11 cellular contexts compared by ENCODE assay signal in genomic region chr5:149765932-149766331, GRCh38. TPM values are rescaled to one million over a fixed set of nuclear protein-coding genes. Genes with fewer than 3 reads are reported as not detected.
DNase-seq lines count a peak whose midpoint lies in the region; ATAC-seq, FAIRE-seq and TF ChIP-seq lines count a peak whose summit lies in the region.
"Had no signal": no experiment of that assay in that cellular context is flagged by ENCODE, and none has a peak within 500 bp of the region (broad histone marks: within the 10 kb centered on the region; RNA-seq: fewer than 3 reads in every experiment).

No MANE protein-coding gene starts in this region.

- no peak overlapping the region for H3K4me3 Mint-ChIP-seq in neural progenitor cell

- no peak overlapping the region for H3K4me3 ChIP-seq in GM12864 (ENCODE audit: low read depth, low read length)
- H3K4me3 ChIP-seq in GM12878: no peak overlapping the region
- H3K4me3 ChIP-seq in neural progenitor cell: no peak overlapping the region
- H3K4me3 ChIP-seq: coronary artery, tibial artery had no signal

- no peak for TF ChIP-seq POLR2A in GM12878 (IDR thresholded peaks at IDR 0.05; ENCODE audit: low read depth, low read length)

- peaks cover 0 to 11% of the 10 kb centered on the region in 2 experiments; a peak in 2 of 4 replicates for H3K36me3 ChIP-seq in GM12878 (ENCODE audit: control insufficient read depth in 2 of 2, insufficient read depth in 2 of 2, low read length in 1 of 2)
- H3K36me3 ChIP-seq in neural progenitor cell: no peaks in the 10 kb centered on the region
- H3K36me3 ChIP-seq: neutrophil had no signal

- H3K36me3 Mint-ChIP-seq in neural progenitor cell: no peaks in the 10 kb centered on the region

- SMC1A ChIA-PET in GM12878 (lab: Charles Lee; ENCODE audit: uncharacterized antibody, unreplicated experiment): interaction anchor here (1.2 to 3.9 kb wide), 3 partner anchors 8 to 98 kb away, joined by 3 to 16 read pairs (median 10); no protein-coding TSS in a partner anchor

- no TSS peak for BruUV-seq in GM12878 (replicated peaks; lab: Mats Ljungman, UMichigan)

- TF ChIP-seq CTCF in GM12864 (IDR thresholded peaks at IDR 0.05; ENCODE audit: low read depth, low read length, missing control alignments) (peak; percentile 30), LNCAP (IDR thresholded peaks at IDR 0.05) (peak; percentile 56; the same call in 1 of the 2 replicates), GM12878 (IDR thresholded peaks at IDR 0.05 in 2 of 3, conservative IDR thresholded peaks at IDR 0.05 in 1 of 3; ENCODE audit: control insufficient read depth in 2 of 3, extremely low read depth in 1 of 3, insufficient read depth in 1 of 3, low read depth in 3 of 3, low read length in 3 of 3) (peak; percentile 6 to 52 (median 18); a peak in 3 of 6 replicates), neural progenitor cell (IDR thresholded peaks at IDR 0.05) (peak; percentile 48)

- H3K27ac ChIP-seq in GM12878 (ENCODE audit: control insufficient read depth, insufficient read depth) (no peak overlapping the region), neural progenitor cell (no peak overlapping the region)
- H3K27ac ChIP-seq: coronary artery, neutrophil, tibial artery had no signal

- H3K4me1 ChIP-seq in GM12878 (ENCODE audit: control insufficient read depth, insufficient read depth, low read length) (peaks cover 4% of the 10 kb centered on the region; the same call in 1 of the 2 replicates), neural progenitor cell (no peaks in the 10 kb centered on the region)
- H3K4me1 ChIP-seq: tibial artery had no signal

- peaks cover 11% of the 10 kb centered on the region for H3K9me3 Mint-ChIP-seq in neural progenitor cell

- RAD21 ChIA-PET in GM12878 (lab: Charles Lee; ENCODE audit: unreplicated experiment): interaction anchor here (1.4 kb wide), 1 partner anchor 10 kb away, joined by 6 read pairs; no protein-coding TSS in a partner anchor

- DNase-seq in GM12864 (ENCODE audit: low read depth) (no peak), GM12878 (ENCODE audit: low read depth, low spot score) (no peak), neural progenitor cell (ENCODE audit: low spot score) (no peak)
- DNase-seq: activated T-cell treated with anti-CD3 and anti-CD28 coated beads, Interleukin-2, amount 50 U/mL, for 1 hour had no signal

- intact Hi-C loops in GM12878 (cut with micrococcal nuclease; ENCODE audit: unreplicated experiment): no loop called here

- H3K9ac ChIP-seq in GM12878 (ENCODE audit: control insufficient read depth, insufficient read depth, low read length) (no peak overlapping the region), neural progenitor cell (no peak overlapping the region)

- no peak overlapping the region for H3K4me2 ChIP-seq in GM12878 (ENCODE audit: control insufficient read depth, insufficient read depth)
- H3K4me2 ChIP-seq in neural progenitor cell: no peak overlapping the region

- no peak overlapping the region for H3K27ac Mint-ChIP-seq in neural progenitor cell

- peaks cover 4% of the 10 kb centered on the region; the same call in 2 of the 3 replicates for H3K9me3 ChIP-seq in GM12878 (replicated peaks; ENCODE audit: control insufficient read depth, insufficient read depth, low read length)
- no peaks in the 10 kb centered on the region for H3K9me3 ChIP-seq in neural progenitor cell (ENCODE audit: low read depth)
- H3K9me3 ChIP-seq: neutrophil, tibial artery had no signal

- no peaks in the 10 kb centered on the region for H3F3A ChIP-seq in neural progenitor cell (ENCODE audit: low read depth)

- ATAC-seq in GM12878 (no peak), GM19395 (IDR thresholded peaks at IDR 0.05; ENCODE audit: unreplicated experiment) (no peak), GM19452 (IDR thresholded peaks at IDR 0.05; ENCODE audit: unreplicated experiment) (no peak), HG02884 (IDR thresholded peaks at IDR 0.05; ENCODE audit: unreplicated experiment) (no peak)

- no peak for TF ChIP-seq EP300 in GM12878 (IDR thresholded peaks at IDR 0.05; ENCODE audit: borderline replicate concordance in 1 of 2, control insufficient read depth in 1 of 2, low read depth in 2 of 2, low read length in 2 of 2)

- H2AFZ ChIP-seq in GM12878 (ENCODE audit: control insufficient read depth, low read depth, low read length) (no peak overlapping the region), neural progenitor cell (replicated peaks) (no peak overlapping the region)

- H3K79me2 ChIP-seq in GM12878 (ENCODE audit: control insufficient read depth, insufficient read depth, low read length): peaks cover 23% of the 10 kb centered on the region
- no peaks in the 10 kb centered on the region for H3K79me2 ChIP-seq in neural progenitor cell (ENCODE audit: low read depth)

- peaks cover 7% of the 10 kb centered on the region for H3K4me1 Mint-ChIP-seq in neural progenitor cell

- POLR2A ChIA-PET in GM12878 (lab: Charles Lee): interaction anchor here (0.6 kb wide), 1 partner anchor 504 kb away, joined by 3 read pairs; no protein-coding TSS in a partner anchor

- H3K27me3 ChIP-seq in GM12878 (replicated peaks in 1 of 2; ENCODE audit: control insufficient read depth in 2 of 2, insufficient read depth in 2 of 2, low read length in 1 of 2) (no peaks in the 10 kb centered on the region), neural progenitor cell (no peaks in the 10 kb centered on the region)
- H3K27me3 ChIP-seq: neutrophil, tibial artery had no signal

- H4K20me1 ChIP-seq in GM12878 (ENCODE audit: control insufficient read depth, insufficient read depth) (no peaks in the 10 kb centered on the region), neural progenitor cell (ENCODE audit: low read depth) (no peaks in the 10 kb centered on the region)

- no peak for TF ChIP-seq RAD21 in GM12878 (IDR thresholded peaks at IDR 0.05; ENCODE audit: insufficient read depth, low read depth, low read length)

- peaks cover 4% of the 10 kb centered on the region for H3K27me3 Mint-ChIP-seq in neural progenitor cell (ENCODE audit: insufficient read depth, low read depth)

- in situ Hi-C loops in GM12878 (cut with MboI): no loop called here

- CTCF ChIA-PET in GM12878 (lab: Yijun Ruan, JAX): interaction anchor here (0.7 to 4.0 kb wide), 8 partner anchors 10 to 109 kb away, joined by 3 to 31 read pairs (median 4); no protein-coding TSS in a partner anchor

- no peak for FAIRE-seq in GM12878 (lab: Jason Lieb, UNC)

TF ChIP-seq in GM12878, 131 proteins besides CTCF, POLR2A, EP300 and RAD21:
- no peak for TF ChIP-seq BHLHE40 (IDR thresholded peaks at IDR 0.05; ENCODE audit: borderline replicate concordance in 1 of 2, low read depth in 2 of 2, low read length in 1 of 2)
- no peak for TF ChIP-seq ZBTB4 (CRISPR knock-in tag; IDR thresholded peaks at IDR 0.05)
- TF ChIP-seq CBX5 (IDR thresholded peaks at IDR 0.05; ENCODE audit: low read depth): peak; percentile 49; the same call in 1 of the 2 replicates
- TF ChIP-seq ZNF384 (IDR thresholded peaks at IDR 0.05; ENCODE audit: borderline replicate concordance, low read depth, low read length): no peak
- TF ChIP-seq SMARCA5 (IDR thresholded peaks at IDR 0.05): no peak
- no peak for TF ChIP-seq BCL11A (IDR thresholded peaks at IDR 0.05; ENCODE audit: low read depth, low read length)
- TF ChIP-seq SMC3 (IDR thresholded peaks at IDR 0.05; ENCODE audit: borderline replicate concordance, low read length): peak; percentile 16; the same call in 1 of the 2 replicates
- TF ChIP-seq IKZF2 (IDR thresholded peaks at IDR 0.05): no peak

RNA-seq across cellular contexts. Expression of gene PPARGC1B, which starts 35.8 kb away (rescaled TPM):
- total RNA-seq in GM12878 (2013; cell fraction: nucleolus; rRNA removed): 55.8 and 60.6 TPM in 2 replicates
- total RNA-seq in GM12878 (2014; rRNA removed): 5.3 and 6.4 TPM in 2 replicates
- 5.8 and 6.1 TPM in 2 replicates for total RNA-seq in GM12878 (2014; rRNA removed; fragmentation: Illumina TruSeq; extraction: Trizol)
- 18.1 and 20.5 TPM in 2 replicates for total RNA-seq in GM12878 (2021)
- 2.5 TPM for polyA plus RNA-seq in GM12878 (2011; ENCODE audit: low read depth)
- polyA plus RNA-seq in GM12878 (2011; rRNA removed): 3.0 and 4.7 TPM in 2 replicates
- polyA plus RNA-seq in GM12878 (2011; cell fraction: cytosol; rRNA removed): 3.2 and 4.0 TPM in 2 replicates
- polyA plus RNA-seq in GM12878 (2011; cell fraction: nucleus; rRNA removed): 24.1 and 34.3 TPM in 2 replicates
- 3.1 and 3.8 TPM in 2 replicates for polyA plus RNA-seq in GM12878 (2012)
- 7.8 and 8.6 TPM in 2 replicates for polyA plus RNA-seq in GM12878 (2014; fragmentation: Illumina TruSeq; extraction: Trizol)
- 1 to 10 TPM; 1.8 to 2.5 TPM for polyA plus RNA-seq in GM12878 (2014; fragmentation: Nextera tagmentation; extraction: Ambion mirVana)
- 7.3 and 7.5 TPM in 2 replicates for polyA plus RNA-seq in GM12878 (2014; rRNA removed)
- 10 to 100 TPM; 10.4 to 10.7 TPM for polyA plus RNA-seq in GM12878 (2016; fragmentation: Nextera tagmentation; extraction: Ambion mirVana)
- 9.2 and 10.7 TPM in 2 replicates for polyA minus RNA-seq in GM12878 (2011; rRNA and poly(A)+ RNA removed)
- 5.5 and 6.4 TPM in 2 replicates for polyA minus RNA-seq in GM12878 (2011; cell fraction: cytosol; rRNA and poly(A)+ RNA removed)
- 11.2 and 19.8 TPM in 2 replicates for polyA minus RNA-seq in GM12878 (2011; cell fraction: nucleus; rRNA and poly(A)+ RNA removed)
- 0.36 and 0.71 TPM in 2 replicates for total RNA-seq in neural progenitor cell (ENCODE audit: low replicate concordance)
